13 cellular contexts compared by ENCODE assay signal in the genomic region with DNA sequence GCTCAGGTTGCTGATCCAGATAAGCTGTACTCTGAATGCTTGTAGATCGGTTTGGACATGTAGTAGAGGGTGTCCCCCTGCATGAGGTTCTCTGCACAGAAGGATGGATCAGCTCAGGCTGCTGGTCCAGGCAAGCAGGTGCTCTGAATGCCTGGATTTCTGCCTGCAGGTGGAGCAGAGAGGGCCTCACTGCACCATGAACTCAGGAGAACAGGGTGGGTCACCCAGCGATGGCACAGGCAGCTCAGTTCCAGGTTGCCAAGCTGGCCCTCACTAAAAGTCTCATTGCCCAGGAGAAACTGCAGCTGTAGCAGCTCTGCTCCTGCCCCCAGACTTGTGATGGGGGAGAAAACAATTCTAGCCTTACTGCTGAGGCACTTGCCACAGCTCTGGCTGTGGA.
A peak's percentile ranks its signal among the peaks of the same experiment; 100 is the strongest.
DNase-seq lines count a peak whose midpoint lies in the region; ATAC-seq and TF ChIP-seq lines count a peak whose summit lies in the region.
"Had no signal": no experiment of that assay in that cellular context is flagged by ENCODE, and none has a peak within 500 bp of the region (broad histone marks: within the 10 kb centered on the region; RNA-seq: fewer than 3 reads in every experiment).

No MANE protein-coding gene starts in this region.

- H3K27me3 Mint-ChIP-seq in stimulated activated naive CD8-positive, alpha-beta T cell treated with anti-CD3 and anti-CD28 coated beads, Interleukin-15, amount 100 ng/mL, for 72 hours = no peaks in the 10 kb centered on the region
- peaks cover 79% of the 10 kb centered on the region for H3K27me3 Mint-ChIP-seq in endodermal cell (ENCODE audit: insufficient read depth)
- H3K27me3 Mint-ChIP-seq in CD8-positive, alpha-beta memory T cell = peaks cover 0 to 2% of the 10 kb centered on the region in 2 donors
- H3K27me3 Mint-ChIP-seq: B cell; CD4-positive, alpha-beta T cell had no signal

- no peaks in the 10 kb centered on the region for H3K4me1 Mint-ChIP-seq in stimulated activated naive CD8-positive, alpha-beta T cell treated with anti-CD3 and anti-CD28 coated beads, Interleukin-15, amount 100 ng/mL, for 72 hours
- peaks cover 16% of the 10 kb centered on the region for H3K4me1 Mint-ChIP-seq in endodermal cell
- H3K4me1 Mint-ChIP-seq in stimulated activated effector memory CD8-positive, alpha-beta T cell treated with anti-CD3 and anti-CD28 coated beads, Interleukin-12 subunit alpha, Interleukin-12 subunit beta, amount 100 ng/mL, for 72 hours = no peaks in the 10 kb centered on the region
- H3K4me1 Mint-ChIP-seq in CD8-positive, alpha-beta memory T cell = no peaks in the 10 kb centered on the region
- H3K4me1 Mint-ChIP-seq: B cell had no signal

- no peak overlapping the region for H3K4me3 Mint-ChIP-seq in stimulated activated naive CD8-positive, alpha-beta T cell treated with anti-CD3 and anti-CD28 coated beads, Interleukin-15, amount 100 ng/mL, for 72 hours
- H3K4me3 Mint-ChIP-seq in endodermal cell = no peak overlapping the region
- H3K4me3 Mint-ChIP-seq in stimulated activated effector memory CD8-positive, alpha-beta T cell treated with anti-CD3 and anti-CD28 coated beads, Interleukin-12 subunit alpha, Interleukin-12 subunit beta, amount 100 ng/mL, for 72 hours = no peak overlapping the region
- H3K4me3 Mint-ChIP-seq in CD8-positive, alpha-beta memory T cell = no peak overlapping the region
- H3K4me3 Mint-ChIP-seq: B cell; CD4-positive, alpha-beta T cell had no signal

- TF ChIP-seq CTCF in endodermal cell (conservative IDR thresholded peaks at IDR 0.05) = peak; percentile 58

- peaks cover 7% of the 10 kb centered on the region for H3K9me3 ChIP-seq in endodermal cell (ENCODE audit: control insufficient read depth, low read length)
- no peaks in the 10 kb centered on the region for H3K9me3 ChIP-seq in CD8-positive, alpha-beta memory T cell (ENCODE audit: low read length)

- H3K9ac ChIP-seq in endodermal cell (ENCODE audit: extremely low read depth, low read length, poor library complexity, severe bottlenecking) = no peak overlapping the region

- DNase-seq in stimulated activated naive CD8-positive, alpha-beta T cell treated with anti-CD3 and anti-CD28 coated beads, Interleukin-15, amount 100 ng/mL, for 72 hours = no peak
- no peak for DNase-seq in stimulated activated naive CD8-positive, alpha-beta T cell treated with anti-CD3 and anti-CD28 coated beads, Interleukin-15, Interleukin-2, amounts not matched to agents 100 U/mL and 50 U/mL, for 24 hours
- DNase-seq in endodermal cell (peak; percentile 51), retina (no peak)
- DNase-seq in stimulated activated effector memory CD8-positive, alpha-beta T cell treated with anti-CD3 and anti-CD28 coated beads, Interleukin-12 subunit alpha, Interleukin-12 subunit beta, amount 100 ng/mL, for 72 hours (ENCODE audit: low spot score in 2 of 2) = no peak
- no peak for DNase-seq in activated effector memory CD4-positive, alpha-beta T cell treated with anti-CD3 and anti-CD28 coated beads, Interleukin-2, amount 50 U/mL, for 16 hours
- DNase-seq in CD8-positive, alpha-beta memory T cell = no peak
- DNase-seq: C1 segment of cervical spinal cord; CD4-positive, alpha-beta T cell; DND-41; GDM1; H7 had no signal

- 97 to 100% methylated on average over 2 of the region's 2 CpGs for WGBS in endodermal cell (ENCODE audit: insufficient coverage in 1 of 2, insufficient read length in 1 of 2), 2 experiments

- POLR2A ChIA-PET in CD8-positive, alpha-beta memory T cell (lab: Charles Lee) = no interaction called here

- peaks cover 5% of the 10 kb centered on the region for H3K4me1 ChIP-seq in endodermal cell (ENCODE audit: control insufficient read depth, insufficient read depth, low read length)
- H3K4me1 ChIP-seq in CD8-positive, alpha-beta memory T cell (ENCODE audit: insufficient read depth, low read length) = no peaks in the 10 kb centered on the region

- peaks cover 6 to 15% of the 10 kb centered on the region in 2 donors for H3K9me3 Mint-ChIP-seq in stimulated activated naive CD8-positive, alpha-beta T cell treated with anti-CD3 and anti-CD28 coated beads, Interleukin-15, amount 100 ng/mL, for 72 hours
- H3K9me3 Mint-ChIP-seq in endodermal cell = peaks cover 2% of the 10 kb centered on the region
- H3K9me3 Mint-ChIP-seq in stimulated activated effector memory CD8-positive, alpha-beta T cell treated with anti-CD3 and anti-CD28 coated beads, Interleukin-12 subunit alpha, Interleukin-12 subunit beta, amount 100 ng/mL, for 72 hours = peaks cover 6% of the 10 kb centered on the region
- peaks cover 0 to 4% (median 2%) of the 10 kb centered on the region in 5 donors for H3K9me3 Mint-ChIP-seq in CD8-positive, alpha-beta memory T cell

- peaks cover 59% of the 10 kb centered on the region for H3K27me3 ChIP-seq in endodermal cell (ENCODE audit: control insufficient read depth, insufficient read depth, low read length, poor library complexity, severe bottlenecking)
- H3K27me3 ChIP-seq in CD8-positive, alpha-beta memory T cell (ENCODE audit: insufficient read depth, low read length, poor library complexity, severe bottlenecking) = no peaks in the 10 kb centered on the region

- H3K27ac ChIP-seq in endodermal cell (ENCODE audit: low read depth, low read length) = no peak overlapping the region
- no peak overlapping the region for H3K27ac ChIP-seq in CD8-positive, alpha-beta memory T cell (ENCODE audit: low read depth, low read length)

- no peak overlapping the region for H3K27ac Mint-ChIP-seq in stimulated activated naive CD8-positive, alpha-beta T cell treated with anti-CD3 and anti-CD28 coated beads, Interleukin-15, amount 100 ng/mL, for 72 hours
- H3K27ac Mint-ChIP-seq in endodermal cell = no peak overlapping the region
- no peak overlapping the region for H3K27ac Mint-ChIP-seq in stimulated activated effector memory CD8-positive, alpha-beta T cell treated with anti-CD3 and anti-CD28 coated beads, Interleukin-12 subunit alpha, Interleukin-12 subunit beta, amount 100 ng/mL, for 72 hours
- no peak overlapping the region for H3K27ac Mint-ChIP-seq in CD8-positive, alpha-beta memory T cell
- H3K27ac Mint-ChIP-seq: B cell; CD4-positive, alpha-beta T cell had no signal

- no peak overlapping the region for H3K4me3 ChIP-seq in endodermal cell (ENCODE audit: low read length)
- no peak overlapping the region for H3K4me3 ChIP-seq in CD8-positive, alpha-beta memory T cell (ENCODE audit: low read length)

- H3K36me3 ChIP-seq in endodermal cell (ENCODE audit: control insufficient read depth, insufficient read depth, low read length) = no peaks in the 10 kb centered on the region
- H3K36me3 ChIP-seq in CD8-positive, alpha-beta memory T cell (ENCODE audit: insufficient read depth, low read length) = no peaks in the 10 kb centered on the region

- no peaks in the 10 kb centered on the region for H3K36me3 Mint-ChIP-seq in endodermal cell (ENCODE audit: low read depth)
- no peaks in the 10 kb centered on the region for H3K36me3 Mint-ChIP-seq in stimulated activated effector memory CD8-positive, alpha-beta T cell treated with anti-CD3 and anti-CD28 coated beads, Interleukin-12 subunit alpha, Interleukin-12 subunit beta, amount 100 ng/mL, for 72 hours
- no peaks in the 10 kb centered on the region for H3K36me3 Mint-ChIP-seq in CD8-positive, alpha-beta memory T cell

- ATAC-seq in stimulated activated naive CD8-positive, alpha-beta T cell treated with anti-CD3 and anti-CD28 coated beads, Interleukin-15, amount 100 ng/mL, for 72 hours = peak; percentile 26
- ATAC-seq in stimulated activated naive CD8-positive, alpha-beta T cell treated with anti-CD3 and anti-CD28 coated beads, Interleukin-15, Interleukin-2, amounts not matched to agents 100 U/mL and 50 U/mL, for 24 hours = no peak
- peak; percentile 26 for ATAC-seq in stimulated activated effector memory CD8-positive, alpha-beta T cell treated with anti-CD3 and anti-CD28 coated beads, Interleukin-12 subunit alpha, Interleukin-12 subunit beta, amount 100 ng/mL, for 72 hours

- CTCF ChIA-PET in CD8-positive, alpha-beta memory T cell (lab: Charles Lee) = no interaction called here
